Comparison of ENCODE assay signal across 22 cellular contexts in the genomic region with DNA sequence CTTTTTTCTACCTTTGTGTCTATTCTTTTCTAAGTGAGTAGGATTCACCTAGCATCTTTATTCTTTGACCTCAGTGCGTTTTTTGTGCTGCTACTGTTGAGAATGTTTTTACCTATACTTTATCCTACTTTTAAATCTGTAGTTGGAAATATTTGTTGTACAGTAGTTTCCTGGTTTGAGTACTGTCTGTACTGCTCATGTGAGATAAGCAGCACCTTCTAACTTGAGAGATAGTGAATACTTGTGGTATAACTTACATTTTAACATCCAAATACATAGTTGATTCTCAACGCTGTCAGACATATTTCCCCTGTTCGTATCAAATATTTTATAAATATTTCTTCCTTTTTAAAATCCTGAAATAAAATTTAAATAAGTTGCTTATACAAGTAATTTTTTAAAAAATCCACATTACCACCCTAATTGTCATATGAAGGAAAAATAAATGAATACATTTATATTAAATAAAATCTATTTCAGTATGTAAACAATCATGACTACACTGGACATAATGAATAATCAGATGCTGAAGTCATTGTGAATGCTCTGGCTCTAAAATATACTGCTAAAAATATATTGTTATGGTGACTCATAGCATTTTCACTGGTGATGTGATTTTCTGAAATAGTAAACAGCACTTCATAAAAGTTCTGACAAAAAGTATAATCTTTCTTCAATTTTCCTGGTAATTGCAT. TPM values are rescaled to one million over a fixed set of nuclear protein-coding genes. Genes with fewer than 3 reads are reported as not detected.
DNase-seq lines count a peak whose midpoint lies in the region; ATAC-seq and TF ChIP-seq lines count a peak whose summit lies in the region.
"Had no signal": no experiment of that assay in that cellular context is flagged by ENCODE, and none has a peak within 500 bp of the region (broad histone marks: within the 10 kb centered on the region; RNA-seq: fewer than 3 reads in every experiment).

No MANE protein-coding gene starts in this region.

- ATAC-seq in left ventricle myocardium superior (peak; percentile 31), Right ventricle myocardium superior (ENCODE audit: poor library complexity) (no peak), foreskin keratinocyte (peak; percentile 20), HG03095 (IDR thresholded peaks at IDR 0.05; ENCODE audit: unreplicated experiment) (no peak)
- ATAC-seq: stimulated activated naive B cell treated with anti-CD40 and anti-IgM and Interleukin-4, amounts not matched to agents 10 μg/mL and 1 μg/mL and 100 μg/mL, for 72 hours had no signal

- no peaks in the 10 kb centered on the region for H3K4me1 ChIP-seq in foreskin keratinocyte

- DNase-seq in left ventricle myocardium superior (no peak), Right ventricle myocardium superior (no peak), astrocyte of the spinal cord (ENCODE audit: low read depth, low spot score) (peak; percentile 25), foreskin keratinocyte (no peak), GM19238 (ENCODE audit: insufficient read length, low spot score) (no peak), NCI-H1694 treated with DMSO at 0.1 percent for 48 hours (lab: John Stamatoyannopoulos, UW) (no peak), anterior cingulate cortex (lab: John Stamatoyannopoulos, UW) (no peak)
- DNase-seq: 8988T; activated CD4-positive, alpha-beta T cell treated with anti-CD3 and anti-CD28 coated beads, Interleukin-2, amount 50 U/mL, for 48 hours; activated naive CD8-positive, alpha-beta T cell treated with anti-CD3 and anti-CD28 coated beads, Interleukin-2, amount 10 ng/mL, durations not matched to agents 7 days and 5 days; activated T-cell treated with anti-CD3 and anti-CD28 coated beads, Interleukin-2, amount 50 U/mL, for 1 hour; DMS153; heart right ventricle; islet precursor cell; mammary epithelial cell; NCI-H1092 treated with DMSO at 0.1 percent for 48 hours; NCI-H69; PC-9; stimulated activated naive B cell treated with anti-CD40 and anti-IgM and Interleukin-4, amounts not matched to agents 10 μg/mL and 1 μg/mL and 100 μg/mL, for 72 hours; tibial artery had no signal

- in situ Hi-C loops in astrocyte of the spinal cord (cut with HindIII; ENCODE audit: low sequenced_read_pairs) = no loop called here

- intact Hi-C loops in left ventricle myocardium superior (cut with micrococcal nuclease) (no loop called here), Right ventricle myocardium superior (cut with DNase I) (no loop called here)

- no peak overlapping the region for H3K27ac ChIP-seq in foreskin keratinocyte
- H3K27ac ChIP-seq: C4-2B, PC-9, tibial artery had no signal

- no peaks in the 10 kb centered on the region for H3K27me3 ChIP-seq in foreskin keratinocyte
- H3K27me3 ChIP-seq: heart right ventricle, tibial artery had no signal

- H3K4me3 ChIP-seq in astrocyte of the spinal cord (ENCODE audit: low read depth, low read length) = no peak overlapping the region
- H3K4me3 ChIP-seq: heart right ventricle, PC-9, tibial artery had no signal

- TF ChIP-seq CTCF in astrocyte of the spinal cord (IDR thresholded peaks at IDR 0.05; ENCODE audit: low read depth, low read length) (no peak), foreskin keratinocyte (conservative IDR thresholded peaks at IDR 0.05) (no peak)

RNA-seq across cellular contexts. Expression of a gene that starts 17.4 kb away (rescaled TPM):
- total RNA-seq in left ventricle myocardium superior (32.3 TPM), Right ventricle myocardium superior (31.5 TPM), foreskin keratinocyte (45.3 and 46.0 TPM in 2 replicates)
- 8.2 and 9.2 TPM in 2 replicates for polyA plus RNA-seq in foreskin keratinocyte

Comparison
In these comparisons a context has a peak if more than half of its experiments do, and no peak if none do; other contexts are left out.
1. ATAC-seq: peak in left ventricle myocardium superior (single experiment) and foreskin keratinocyte (single experiment); none in Right ventricle myocardium superior (single experiment) and HG03095 (single experiment).